17 cellular contexts compared by ENCODE assay signal in genomic region chr15:80953953-80954778, GRCh38. TPM values are rescaled to one million over a fixed set of nuclear protein-coding genes. Genes with fewer than 3 reads are reported as not detected.
DNase-seq lines count a peak whose midpoint lies in the region; ATAC-seq, FAIRE-seq and TF ChIP-seq lines count a peak whose summit lies in the region.
"Had no signal": no experiment of that assay in that cellular context is flagged by ENCODE, and none has a peak within 500 bp of the region (broad histone marks: within the 10 kb centered on the region; RNA-seq: fewer than 3 reads in every experiment).

No MANE protein-coding gene starts in this region.

- no peaks in the 10 kb centered on the region for H3K79me2 ChIP-seq in astrocyte (ENCODE audit: insufficient read depth, low read length)

- H3K4me1 ChIP-seq in astrocyte (ENCODE audit: insufficient read depth, low read length), result peaks cover 21% of the 10 kb centered on the region

- no peak overlapping the region for H3K4me3 Mint-ChIP-seq in astrocyte (ENCODE audit: unreplicated experiment)
- H3K4me3 Mint-ChIP-seq: dendritic cell treated with granulocyte-macrophage colony-stimulating factor and Interleukin-4, amounts not matched to agents 40 ng/mL and 50 ng/mL, for 4 days; stimulated activated naive B cell treated with anti-CD40 and anti-IgM and Interleukin-4, amounts not matched to agents 10 μg/mL and 1 μg/mL and 100 μg/mL, for 72 hours had no signal

- FAIRE-seq in astrocyte (lab: Jason Lieb, UNC), result no peak
- FAIRE-seq: RCC 7860 had no signal

- peak overlapping the region; percentile 50 for H3K27ac Mint-ChIP-seq in astrocyte (ENCODE audit: unreplicated experiment)
- H3K27ac Mint-ChIP-seq: dendritic cell treated with granulocyte-macrophage colony-stimulating factor and Interleukin-4, amounts not matched to agents 40 ng/mL and 50 ng/mL, for 4 days; stimulated activated naive B cell treated with anti-CD40 and anti-IgM and Interleukin-4, amounts not matched to agents 10 μg/mL and 1 μg/mL and 100 μg/mL, for 72 hours had no signal

- no peaks in the 10 kb centered on the region for H3K27me3 Mint-ChIP-seq in astrocyte (ENCODE audit: low read depth, unreplicated experiment)
- H3K27me3 Mint-ChIP-seq: dendritic cell treated with granulocyte-macrophage colony-stimulating factor and Interleukin-4, amounts not matched to agents 40 ng/mL and 50 ng/mL, for 4 days; stimulated activated naive B cell treated with anti-CD40 and anti-IgM and Interleukin-4, amounts not matched to agents 10 μg/mL and 1 μg/mL and 100 μg/mL, for 72 hours had no signal

- peaks cover 40% of the 10 kb centered on the region for H3K4me1 Mint-ChIP-seq in astrocyte (ENCODE audit: low read depth, unreplicated experiment)

- H4K20me1 ChIP-seq in astrocyte (ENCODE audit: insufficient read depth, low read length), result peaks cover 12% of the 10 kb centered on the region

- H3K9me3 Mint-ChIP-seq in astrocyte (ENCODE audit: unreplicated experiment), result no peaks in the 10 kb centered on the region
- H3K9me3 Mint-ChIP-seq: dendritic cell treated with granulocyte-macrophage colony-stimulating factor and Interleukin-4, amounts not matched to agents 40 ng/mL and 50 ng/mL, for 4 days; stimulated activated naive B cell treated with anti-CD40 and anti-IgM and Interleukin-4, amounts not matched to agents 10 μg/mL and 1 μg/mL and 100 μg/mL, for 72 hours had no signal

- TF ChIP-seq CTCF in AG10803 (conservative IDR thresholded peaks at IDR 0.05; ENCODE audit: low read length) (no peak), astrocyte (IDR thresholded peaks at IDR 0.05; ENCODE audit: insufficient read depth, low read depth, low read length) (no peak)

- H3K9ac ChIP-seq in astrocyte (ENCODE audit: low read length), result no peak overlapping the region

- ATAC-seq in HG03135 (IDR thresholded peaks at IDR 0.05; ENCODE audit: unreplicated experiment) (no peak), GM18519 (IDR thresholded peaks at IDR 0.05; ENCODE audit: low FRiP score, unreplicated experiment) (no peak)
- ATAC-seq: stimulated activated naive B cell treated with anti-CD40 and anti-IgM and Interleukin-4, amounts not matched to agents 10 μg/mL and 1 μg/mL and 100 μg/mL, for 72 hours had no signal

- H3K4me2 ChIP-seq in astrocyte (ENCODE audit: low read length), result no peak overlapping the region

- no peak overlapping the region for H3K4me3 ChIP-seq in AG10803 (ENCODE audit: low read length)
- no peak overlapping the region for H3K4me3 ChIP-seq in H7 (ENCODE audit: insufficient read depth, low read depth, low read length)
- no peak overlapping the region for H3K4me3 ChIP-seq in astrocyte (ENCODE audit: insufficient read depth, low read depth, low read length)
- H3K4me3 ChIP-seq: esophagus squamous epithelium had no signal

- no peak overlapping the region for H3K27ac ChIP-seq in astrocyte (ENCODE audit: low read depth, low read length)
- H3K27ac ChIP-seq: esophagus squamous epithelium had no signal

- peak; percentile 50 for DNase-seq in AG10803 (ENCODE audit: low read depth)
- peak; percentile 52 for DNase-seq in H7
- no peak for DNase-seq in astrocyte (ENCODE audit: low read depth)
- DNase-seq in mesenteric fat pad (ENCODE audit: low spot score), result peak; percentile 41
- no peak for DNase-seq in NCI-H524 (lab: John Stamatoyannopoulos, UW)
- DNase-seq in NCI-H2107 treated with DMSO at 0.1 percent for 48 hours (lab: John Stamatoyannopoulos, UW; ENCODE audit: unreplicated experiment), result no peak
- DNase-seq: activated gamma-delta T cell treated with Interleukin-2 at 50 U/mL for 16 hours; DMS 273 treated with DMSO at 0.1 percent for 48 hours; esophagus squamous epithelium; hippocampal formation; NCI-H1092; stimulated activated naive B cell treated with anti-CD40 and anti-IgM and Interleukin-4, amounts not matched to agents 10 μg/mL and 1 μg/mL and 100 μg/mL, for 72 hours; SW 1271 had no signal

- no peaks in the 10 kb centered on the region for H3K9me3 ChIP-seq in astrocyte (ENCODE audit: insufficient read depth, low read depth, low read length)
- H3K9me3 ChIP-seq: esophagus squamous epithelium had no signal

- peaks cover 14% of the 10 kb centered on the region for H3K36me3 Mint-ChIP-seq in astrocyte (ENCODE audit: low read depth, unreplicated experiment)

- H2AFZ ChIP-seq in astrocyte (ENCODE audit: low read depth, low read length), result no peak overlapping the region

- H3K36me3 ChIP-seq in H7 (replicated peaks; ENCODE audit: control insufficient read depth, insufficient read depth, low read length) (peaks cover 3% of the 10 kb centered on the region), astrocyte (ENCODE audit: insufficient read depth, low read length) (peaks cover 4% of the 10 kb centered on the region)

- H3K27me3 ChIP-seq in H7 (ENCODE audit: control insufficient read depth, insufficient read depth, low read length) (no peaks in the 10 kb centered on the region), astrocyte (ENCODE audit: insufficient read depth, low read length) (no peaks in the 10 kb centered on the region)
- H3K27me3 ChIP-seq: esophagus squamous epithelium had no signal

RNA-seq across cellular contexts. Expression of gene MESD, which starts 35.5 kb away (rescaled TPM):
- 16.8 and 24.0 TPM in 2 replicates for total RNA-seq in H7 (2014; rRNA removed; shearing (Covaris generic))
- 33.1 and 34.8 TPM in 2 replicates for total RNA-seq in astrocyte
- total RNA-seq in mesenteric fat pad, result 30.2 TPM

RNA-seq across cellular contexts. Expression of gene TLNRD1, which starts 46.6 kb away (rescaled TPM):
- 34.5 and 38.4 TPM in 2 replicates for total RNA-seq in H7 (2014; rRNA removed; shearing (Covaris generic))
- 24.2 and 24.3 TPM in 2 replicates for total RNA-seq in astrocyte
- 43.1 TPM for total RNA-seq in mesenteric fat pad

Comparison
In these comparisons a context has a peak if more than half of its experiments do, and no peak if none do; other contexts are left out.
1. DNase-seq: peak in AG10803 (single experiment), H7 (single experiment) and mesenteric fat pad (single experiment); none in astrocyte (single experiment), NCI-H524 (0 of 2) and NCI-H2107 treated with DMSO at 0.1 percent for 48 hours (single experiment).